8 cellular contexts compared by ENCODE assay signal in the genomic region with DNA sequence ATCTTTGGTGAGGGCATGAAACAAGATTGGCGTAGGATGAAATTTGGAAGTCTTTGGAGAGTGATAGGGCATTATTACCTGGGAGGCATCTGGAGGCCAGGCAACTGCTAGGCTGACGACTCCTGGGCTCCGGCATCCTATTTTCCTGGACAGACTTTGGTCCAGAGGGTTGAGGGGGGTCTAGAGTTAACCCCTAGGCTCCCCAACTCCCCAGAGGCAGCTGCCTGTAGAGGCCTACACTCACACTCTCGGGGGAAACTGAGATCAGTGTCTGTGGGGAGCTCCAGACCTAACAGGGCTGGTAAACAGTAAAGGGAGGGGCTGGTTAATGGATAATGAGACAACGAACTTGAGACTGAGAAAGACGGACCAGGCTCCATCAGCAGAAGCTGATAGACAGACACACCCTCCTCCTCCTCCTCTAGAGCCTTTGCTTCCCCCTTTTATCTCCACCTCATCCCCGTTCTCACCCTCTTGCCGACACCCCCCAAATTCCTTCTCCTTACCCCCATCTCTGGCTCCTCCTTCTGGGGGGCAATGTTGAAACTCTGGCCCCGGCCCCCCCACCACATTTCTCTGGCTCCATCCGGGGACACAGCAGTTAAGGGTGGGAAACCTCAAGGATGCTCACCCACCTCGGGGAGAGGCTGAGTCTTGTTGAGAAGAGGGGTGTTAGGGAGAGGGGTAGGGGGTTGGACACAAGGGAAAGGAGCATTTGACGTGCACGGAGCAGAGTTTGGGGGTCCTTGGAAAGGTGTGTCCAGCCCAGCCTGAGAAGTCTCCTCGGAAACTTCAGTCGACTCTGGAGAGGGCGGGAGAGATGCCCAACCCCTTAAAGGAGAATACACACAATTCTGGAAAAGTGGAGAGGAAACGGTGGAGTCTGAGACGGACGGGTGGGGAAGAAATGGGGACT. TPM values are rescaled to one million over a fixed set of nuclear protein-coding genes. Genes with fewer than 3 reads are reported as not detected.
DNase-seq lines count a peak whose midpoint lies in the region; ATAC-seq, FAIRE-seq and TF ChIP-seq lines count a peak whose summit lies in the region.

MTMR11 (minus strand) TSS at position 804 of the 916 bp plus-strand sequence; CDS start at position 572, 232 bp downstream.

- H3K4me1 Mint-ChIP-seq in Calu3 (ENCODE audit: low read depth, unreplicated experiment) = peaks cover 61% of the 10 kb centered on the region

- no peaks in the 10 kb centered on the region for H3K27me3 ChIP-seq in lung (ENCODE audit: control insufficient read depth, insufficient read depth)

- H3K27ac ChIP-seq in coronary artery (peak within 1 kb of the TSS; percentile 81 to 92), lung (ENCODE audit: low read depth in 1 of 2, low read length in 1 of 2) (no peak within 1 kb of the TSS)

- peak within 1 kb of the TSS; percentile 84 for H3K4me3 Mint-ChIP-seq in Calu3 (ENCODE audit: low read depth, unreplicated experiment)

- peak within 1 kb of the TSS; percentile 95 for H3K27ac Mint-ChIP-seq in Calu3 (ENCODE audit: unreplicated experiment)

- CTCF ChIA-PET in Calu3 (lab: Charles Lee) = no interaction called here

- WGBS in lung, 2 donors = 40 to 62% methylated on average over 19 of the region's 19 CpGs

- TF ChIP-seq CTCF in Calu3 (IDR thresholded peaks at IDR 0.05; ENCODE audit: unreplicated experiment) (no peak), coronary artery (IDR thresholded peaks at IDR 0.05) (no peak), lung (IDR thresholded peaks at IDR 0.05; ENCODE audit: control extremely low read depth, extremely low read depth) (no peak)

- intact Hi-C loops in Calu3 (cut with micrococcal nuclease; ENCODE audit: unreplicated experiment) = loop anchor here (2.0 kb wide), 1 partner anchor 48 kb away; no protein-coding TSS in a partner anchor

- H3K9me3 Mint-ChIP-seq in Calu3 (ENCODE audit: low read depth, unreplicated experiment) = no peaks in the 10 kb centered on the region

- peak within 1 kb of the TSS; percentile 83 for H3K4me3 ChIP-seq in coronary artery
- H3K4me3 ChIP-seq in lung = peak within 1 kb of the TSS; percentile 55

- FAIRE-seq in urothelium cell line (lab: Jason Lieb, UNC) = no peak

- H3K27me3 Mint-ChIP-seq in Calu3 (ENCODE audit: unreplicated experiment) = no peaks in the 10 kb centered on the region

- peaks cover 13 to 22% of the 10 kb centered on the region in 2 donors for H3K4me1 ChIP-seq in lung (ENCODE audit: control insufficient read depth in 2 of 2, insufficient read depth in 2 of 2, low read length in 2 of 2)

- no peaks in the 10 kb centered on the region for H3K9me3 ChIP-seq in lung (ENCODE audit: control insufficient read depth in 2 of 2, insufficient read depth in 1 of 2, low read length in 1 of 2)

- DNase-seq in Calu3 (peak; percentile 51), NCI-H226 (peak; percentile 47), coronary artery (ENCODE audit: low spot score) (no peak), lung (ENCODE audit: low spot score) (no peak), urothelium cell line (ENCODE audit: low spot score) (peak; percentile 69), NCI-H2196 treated with DMSO at 0.1 percent for 48 hours (lab: John Stamatoyannopoulos, UW; ENCODE audit: unreplicated experiment) (no peak), DMS153 (lab: John Stamatoyannopoulos, UW) (no peak)

- no peaks in the 10 kb centered on the region for H3K36me3 ChIP-seq in lung (ENCODE audit: control insufficient read depth in 2 of 2, insufficient read depth in 2 of 2, low read length in 2 of 2)

- BruUV-seq in Calu3 (replicated peaks; lab: Mats Ljungman, UMichigan) = TSS peak; percentile 13

- ATAC-seq in lung (ENCODE audit: insufficient read depth, low FRiP score) = no peak
- no peak for ATAC-seq in GM18511 (IDR thresholded peaks at IDR 0.05; ENCODE audit: unreplicated experiment)

- peaks cover 61% of the 10 kb centered on the region for H3K36me3 Mint-ChIP-seq in Calu3 (ENCODE audit: insufficient read depth, unreplicated experiment)

RNA-seq across cellular contexts. Expression of gene MTMR11, which starts in this region (rescaled TPM):
- total RNA-seq in Calu3 (2022) (32.3 and 35.7 TPM in 2 replicates), lung (10 to 100 TPM; 10.1 to 11.2 TPM)
- polyA plus RNA-seq in lung = 1 to 10 TPM; 6.9 to 7.7 TPM

Comparison
In these comparisons a context has a peak if more than half of its experiments do, and no peak if none do; other contexts are left out.
1. DNase-seq: peak in Calu3 (single experiment), NCI-H226 (single experiment) and urothelium cell line (single experiment); none in coronary artery (single experiment), lung (single experiment), NCI-H2196 treated with DMSO at 0.1 percent for 48 hours (single experiment) and DMS153 (single experiment).
2. H3K27ac ChIP-seq: peak in coronary artery (2 of 2); none in lung (0 of 2).